11 cellular contexts compared by ENCODE assay signal in genomic region chr5:77138981-77139380, GRCh38. TPM values are rescaled to one million over a fixed set of nuclear protein-coding genes. Genes with fewer than 3 reads are reported as not detected.
DNase-seq lines count a peak whose midpoint lies in the region; ATAC-seq, FAIRE-seq and TF ChIP-seq lines count a peak whose summit lies in the region.
"Had no signal": no experiment of that assay in that cellular context is flagged by ENCODE, and none has a peak within 500 bp of the region (broad histone marks: within the 10 kb centered on the region; RNA-seq: fewer than 3 reads in every experiment).

No MANE protein-coding gene starts in this region.

- H3K4me1 Mint-ChIP-seq in activated naive CD4-positive, alpha-beta T cell treated with anti-CD3 and anti-CD28 coated beads, Interleukin-2, amount 10 ng/mL, durations not matched to agents 7 days and 5 days = peaks cover 6% of the 10 kb centered on the region

- no peak overlapping the region for H3K27ac Mint-ChIP-seq in activated naive CD4-positive, alpha-beta T cell treated with anti-CD3 and anti-CD28 coated beads, Interleukin-2, amount 10 ng/mL, durations not matched to agents 7 days and 5 days
- H3K27ac Mint-ChIP-seq: IgD-negative memory B cell had no signal

- H3K4me3 ChIP-seq in heart left ventricle (no peak overlapping the region), bronchial epithelial cell (ENCODE audit: low read depth, low read length) (no peak overlapping the region)

- peak in 3 of 4 donors; percentile 71 to 79 (median 78) for ATAC-seq in heart left ventricle

- no peak for DNase-seq in heart left ventricle
- DNase-seq in cardiac septum (ENCODE audit: low spot score) = no peak
- DNase-seq in bronchial epithelial cell (ENCODE audit: low read depth) = peak; percentile 4
- DNase-seq in medulla oblongata (ENCODE audit: extremely low spot score) = peak; percentile 41
- no peak for DNase-seq in GM13976 (ENCODE audit: low spot score)
- DNase-seq in NOMO-1 (lab: John Stamatoyannopoulos, UW; ENCODE audit: unreplicated experiment in 2 of 2) = no peak
- DNase-seq in activated naive CD4-positive, alpha-beta T cell treated with anti-CD3 and anti-CD28 coated beads, Interleukin-2, amount 10 ng/mL, durations not matched to agents 7 days and 5 days = no peak
- no peak for DNase-seq in activated CD4-positive, alpha-beta T cell treated with anti-CD3 and anti-CD28 coated beads for 1 hour
- DNase-seq: naive B cell, NCI-H748 treated with DMSO at 0.1 percent for 48 hours had no signal

- no peak overlapping the region for H3K27ac ChIP-seq in heart left ventricle

- intact Hi-C loops in heart left ventricle (cut with DNase I) (no loop called here), cardiac septum (cut with DNase I) (no loop called here)

- H3K4me1 ChIP-seq in heart left ventricle = peaks cover 0 to 6% (median 0%) of the 10 kb centered on the region in 12 donors

- 59 to 90% (median 70%) methylated on average over 5 of the region's 5 CpGs for WGBS in heart left ventricle, 4 donors

- FAIRE-seq in bronchial epithelial cell (lab: Jason Lieb, UNC) = no peak

- H3K9me3 ChIP-seq in heart left ventricle = no peaks in the 10 kb centered on the region

- CTCF ChIA-PET in activated naive CD4-positive, alpha-beta T cell treated with anti-CD3 and anti-CD28 coated beads, Interleukin-2, amount 10 ng/mL, durations not matched to agents 7 days and 5 days (lab: Charles Lee) = no interaction called here

- TF ChIP-seq CTCF in heart left ventricle (IDR thresholded peaks at IDR 0.05) (no peak), bronchial epithelial cell (IDR thresholded peaks at IDR 0.05; ENCODE audit: insufficient read depth, low read length, severe bottlenecking) (no peak), GM13976 (IDR thresholded peaks at IDR 0.05; ENCODE audit: borderline replicate concordance, control extremely low read depth, extremely low read depth, insufficient read depth, missing control alignments) (no peak)

- H3K9me3 Mint-ChIP-seq in activated naive CD4-positive, alpha-beta T cell treated with anti-CD3 and anti-CD28 coated beads, Interleukin-2, amount 10 ng/mL, durations not matched to agents 7 days and 5 days = no peaks in the 10 kb centered on the region
- H3K9me3 Mint-ChIP-seq: IgD-negative memory B cell, naive B cell had no signal

- in situ Hi-C loops in GM13976 (cut with MboI; ENCODE audit: low sequenced_read_pairs, unreplicated experiment) = loop anchor here (25.0 kb wide), 1 partner anchor 373 kb away; no protein-coding TSS in a partner anchor

- TF ChIP-seq POLR2A in heart left ventricle (IDR thresholded peaks at IDR 0.05) = no peak

- H3K36me3 Mint-ChIP-seq in activated naive CD4-positive, alpha-beta T cell treated with anti-CD3 and anti-CD28 coated beads, Interleukin-2, amount 10 ng/mL, durations not matched to agents 7 days and 5 days = no peaks in the 10 kb centered on the region
- H3K36me3 Mint-ChIP-seq: naive B cell had no signal

- H3K27me3 Mint-ChIP-seq in activated naive CD4-positive, alpha-beta T cell treated with anti-CD3 and anti-CD28 coated beads, Interleukin-2, amount 10 ng/mL, durations not matched to agents 7 days and 5 days = peaks cover 27% of the 10 kb centered on the region

- H3K36me3 ChIP-seq in heart left ventricle = no peaks in the 10 kb centered on the region
- H3K36me3 ChIP-seq in bronchial epithelial cell (ENCODE audit: control insufficient read depth, insufficient read depth, low read length) = no peaks in the 10 kb centered on the region

- H3K4me3 Mint-ChIP-seq in activated naive CD4-positive, alpha-beta T cell treated with anti-CD3 and anti-CD28 coated beads, Interleukin-2, amount 10 ng/mL, durations not matched to agents 7 days and 5 days = no peak overlapping the region
- H3K4me3 Mint-ChIP-seq: IgD-negative memory B cell, naive B cell had no signal

- H3K27me3 ChIP-seq in heart left ventricle (no peaks in the 10 kb centered on the region), bronchial epithelial cell (ENCODE audit: control insufficient read depth, insufficient read depth, low read length) (peaks cover 8% of the 10 kb centered on the region)

RNA-seq across cellular contexts. Expression of gene ZBED3, which starts 51.9 kb away (rescaled TPM):
- total RNA-seq in heart left ventricle (1 to 10 TPM; 3.7 to 8.1 (median 6.5) TPM), cardiac septum (6.4 TPM), bronchial epithelial cell (0.53 and 0.90 TPM in 2 replicates)
- 1 to 10 TPM; 2.8 to 3.0 TPM for polyA plus RNA-seq in heart left ventricle

Comparison
In these comparisons a context has a peak if more than half of its experiments do, and no peak if none do; other contexts are left out.
1. DNase-seq: peak in bronchial epithelial cell (single experiment) and medulla oblongata (single experiment); none in heart left ventricle (0 of 5), cardiac septum (single experiment), GM13976 (single experiment), NOMO-1 (0 of 2), activated naive CD4-positive, alpha-beta T cell treated with anti-CD3 and anti-CD28 coated beads, Interleukin-2, amount 10 ng/mL, durations not matched to agents 7 days and 5 days (single experiment) and activated CD4-positive, alpha-beta T cell treated with anti-CD3 and anti-CD28 coated beads for 1 hour (single experiment).